In the genomic region with DNA sequence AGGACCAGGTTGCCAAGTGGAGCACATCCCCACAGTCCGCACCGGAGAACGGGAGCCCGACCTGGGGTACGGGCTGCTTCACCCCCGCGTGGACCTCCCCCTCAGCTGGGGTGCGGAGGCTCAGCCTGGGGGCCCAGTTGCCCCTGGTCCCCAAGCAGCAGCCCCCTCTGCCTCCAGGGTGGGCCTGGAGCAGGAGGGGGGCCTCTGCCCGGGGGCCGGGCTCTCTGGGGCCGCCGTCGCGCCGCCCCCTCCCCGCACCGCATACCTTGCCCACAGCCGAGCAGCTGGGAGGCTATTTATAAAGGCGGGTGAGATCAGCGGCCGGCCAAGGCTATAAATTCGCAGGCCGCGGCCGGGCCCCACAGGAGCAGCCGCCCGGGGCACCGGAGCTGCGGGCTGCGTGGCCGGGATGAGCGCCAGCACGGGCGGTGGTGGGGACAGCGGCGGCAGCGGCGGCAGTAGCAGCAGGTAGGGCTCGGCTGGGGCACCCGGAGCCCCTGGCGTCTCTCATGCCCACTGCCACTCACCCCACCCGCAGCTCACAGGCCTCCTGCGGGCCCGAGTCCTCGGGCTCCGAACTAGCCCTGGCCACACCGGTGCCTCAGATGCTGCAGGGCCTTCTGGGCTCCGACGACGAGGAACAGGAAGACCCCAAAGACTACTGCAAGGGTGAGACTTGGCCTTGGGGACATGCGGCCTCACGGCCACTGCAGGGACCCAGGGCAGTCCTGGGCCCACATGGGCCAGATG, we compare ENCODE assay signal across 12 cellular contexts. TPM values are rescaled to one million over a fixed set of nuclear protein-coding genes. Genes with fewer than 3 reads are reported as not detected.
DNase-seq lines count a peak whose midpoint lies in the region; ATAC-seq and TF ChIP-seq lines count a peak whose summit lies in the region.
"Had no signal": no experiment of that assay in that cellular context is flagged by ENCODE, and none has a peak within 500 bp of the region (broad histone marks: within the 10 kb centered on the region; RNA-seq: fewer than 3 reads in every experiment).

A gene with protein sequence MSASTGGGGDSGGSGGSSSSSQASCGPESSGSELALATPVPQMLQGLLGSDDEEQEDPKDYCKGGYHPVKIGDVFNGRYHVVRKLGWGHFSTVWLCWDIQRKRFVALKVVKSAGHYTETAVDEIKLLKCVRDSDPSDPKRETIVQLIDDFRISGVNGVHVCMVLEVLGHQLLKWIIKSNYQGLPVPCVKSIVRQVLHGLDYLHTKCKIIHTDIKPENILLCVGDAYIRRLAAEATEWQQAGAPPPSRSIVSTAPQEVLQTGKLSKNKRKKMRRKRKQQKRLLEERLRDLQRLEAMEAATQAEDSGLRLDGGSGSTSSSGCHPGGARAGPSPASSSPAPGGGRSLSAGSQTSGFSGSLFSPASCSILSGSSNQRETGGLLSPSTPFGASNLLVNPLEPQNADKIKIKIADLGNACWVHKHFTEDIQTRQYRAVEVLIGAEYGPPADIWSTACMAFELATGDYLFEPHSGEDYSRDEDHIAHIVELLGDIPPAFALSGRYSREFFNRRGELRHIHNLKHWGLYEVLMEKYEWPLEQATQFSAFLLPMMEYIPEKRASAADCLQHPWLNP (plus strand): TSS at position 364 of the 750 bp plus-strand sequence. CDS start 46 bp downstream, at position 410.

- H3K36me3 Mint-ChIP-seq in activated T-helper 1 cell treated with anti-CD3 and anti-CD28 coated beads, Interleukin-12 subunit alpha, Interleukin-12 subunit beta, Interleukin-2, Interleukin-4 antibody, amounts not matched to agents 30 ng/mL and 10 ng/mL and 1 ng/mL, durations not matched to agents 14 hours and 24 hours and 36 hours (ENCODE audit: low read depth): peaks cover 2% of the 10 kb centered on the region
- H3K36me3 Mint-ChIP-seq in activated naive CD8-positive, alpha-beta T cell treated with anti-CD3 and anti-CD28 coated beads for 36 hours: no peaks in the 10 kb centered on the region

- H3K27ac Mint-ChIP-seq in activated T-helper 1 cell treated with anti-CD3 and anti-CD28 coated beads, Interleukin-12 subunit alpha, Interleukin-12 subunit beta, Interleukin-2, Interleukin-4 antibody, amounts not matched to agents 30 ng/mL and 10 ng/mL and 1 ng/mL, durations not matched to agents 14 hours and 24 hours and 36 hours: peak within 1 kb of the TSS; percentile 61
- H3K27ac Mint-ChIP-seq in activated naive CD8-positive, alpha-beta T cell treated with anti-CD3 and anti-CD28 coated beads for 36 hours: no peak within 1 kb of the TSS

- no peak within 1 kb of the TSS for H3K9ac ChIP-seq in stomach smooth muscle (ENCODE audit: low read length in 2 of 2)

- ATAC-seq in right cardiac atrium: peak; percentile 48 to 52

- H3K9me3 ChIP-seq in right cardiac atrium (ENCODE audit: control insufficient read depth, low read length): no peaks in the 10 kb centered on the region
- H3K9me3 ChIP-seq in stomach smooth muscle (ENCODE audit: control insufficient read depth in 2 of 2, low read length in 2 of 2): no peaks in the 10 kb centered on the region
- no peaks in the 10 kb centered on the region for H3K9me3 ChIP-seq in testis

- H3K4me3 ChIP-seq in right cardiac atrium (ENCODE audit: low read length) (no peak within 1 kb of the TSS), stomach smooth muscle (ENCODE audit: low read length in 2 of 2) (peak within 1 kb of the TSS in 1 of 2 donors; percentile 44), testis (no peak within 1 kb of the TSS)

- H3K4me1 Mint-ChIP-seq in activated T-helper 1 cell treated with anti-CD3 and anti-CD28 coated beads, Interleukin-12 subunit alpha, Interleukin-12 subunit beta, Interleukin-2, Interleukin-4 antibody, amounts not matched to agents 30 ng/mL and 10 ng/mL and 1 ng/mL, durations not matched to agents 14 hours and 24 hours and 36 hours (ENCODE audit: low read depth): no peaks in the 10 kb centered on the region
- H3K4me1 Mint-ChIP-seq in activated naive CD8-positive, alpha-beta T cell treated with anti-CD3 and anti-CD28 coated beads for 36 hours: no peaks in the 10 kb centered on the region

- intact Hi-C loops in activated T-helper 1 cell treated with anti-CD3 and anti-CD28 coated beads, Interleukin-12 subunit alpha, Interleukin-12 subunit beta, Interleukin-2, Interleukin-4 antibody, amounts not matched to agents 30 ng/mL and 10 ng/mL and 1 ng/mL, durations not matched to agents 14 hours and 24 hours and 36 hours (cut with micrococcal nuclease): no loop called here
- intact Hi-C loops in right cardiac atrium (cut with DNase I): no loop called here
- intact Hi-C loops in testis (cut with DNase I; ENCODE audit: low total_unique reads): no loop called here

- H3K27ac ChIP-seq in right cardiac atrium (ENCODE audit: low read length) (peak within 1 kb of the TSS; percentile 68), stomach smooth muscle (ENCODE audit: low read length) (peak within 1 kb of the TSS; percentile 55), testis (no peak within 1 kb of the TSS)

- WGBS in right cardiac atrium: 17% methylated on average over 52 of the region's 52 CpGs
- WGBS in testis, 2 donors: 15 to 45% methylated on average over 19 to 35 of the region's 52 CpGs

- H3K36me3 ChIP-seq in stomach smooth muscle (ENCODE audit: control insufficient read depth in 2 of 2, insufficient read depth in 2 of 2, low read length in 2 of 2) (peaks cover 0 to 2% of the 10 kb centered on the region in 2 donors), testis (ENCODE audit: low read depth, missing control alignments) (no peaks in the 10 kb centered on the region)

- H3K4me1 ChIP-seq in right cardiac atrium (ENCODE audit: control insufficient read depth, insufficient read depth, low read length) (peaks cover 2% of the 10 kb centered on the region), stomach smooth muscle (ENCODE audit: control insufficient read depth, insufficient read depth, low read length) (peaks cover 20% of the 10 kb centered on the region), testis (no peaks in the 10 kb centered on the region)

- no peak within 1 kb of the TSS for H3K4me3 Mint-ChIP-seq in activated T-helper 1 cell treated with anti-CD3 and anti-CD28 coated beads, Interleukin-12 subunit alpha, Interleukin-12 subunit beta, Interleukin-2, Interleukin-4 antibody, amounts not matched to agents 30 ng/mL and 10 ng/mL and 1 ng/mL, durations not matched to agents 14 hours and 24 hours and 36 hours
- no peak within 1 kb of the TSS for H3K4me3 Mint-ChIP-seq in activated naive CD8-positive, alpha-beta T cell treated with anti-CD3 and anti-CD28 coated beads for 36 hours

- TF ChIP-seq POLR2A in testis (IDR thresholded peaks at IDR 0.05): no peak

- H3K27me3 Mint-ChIP-seq in activated T-helper 1 cell treated with anti-CD3 and anti-CD28 coated beads, Interleukin-12 subunit alpha, Interleukin-12 subunit beta, Interleukin-2, Interleukin-4 antibody, amounts not matched to agents 30 ng/mL and 10 ng/mL and 1 ng/mL, durations not matched to agents 14 hours and 24 hours and 36 hours (ENCODE audit: insufficient read depth): peaks cover 2% of the 10 kb centered on the region
- no peaks in the 10 kb centered on the region for H3K27me3 Mint-ChIP-seq in activated naive CD8-positive, alpha-beta T cell treated with anti-CD3 and anti-CD28 coated beads for 36 hours

- DNase-seq in NCI-H1417 (lab: John Stamatoyannopoulos, UW) (peak in 2 of 3 experiments; percentile 25 to 35), NCI-H1417 treated with DMSO at 0.1 percent for 48 hours (lab: John Stamatoyannopoulos, UW) (no peak), right cardiac atrium (peak in 2 of 3 donors; percentile 69 to 76), testis (no peak), MV-4-11 (lab: John Stamatoyannopoulos, UW) (no peak)
- no peak for DNase-seq in activated T-helper 1 cell treated with anti-CD3 and anti-CD28 coated beads, Interleukin-12 subunit alpha, Interleukin-12 subunit beta, Interleukin-2, Interleukin-4 antibody, amounts not matched to agents 30 ng/mL and 10 ng/mL and 1 ng/mL, durations not matched to agents 14 hours and 24 hours and 36 hours (ENCODE audit: low spot score)
- no peak for DNase-seq in activated naive CD8-positive, alpha-beta T cell treated with anti-CD3 and anti-CD28 coated beads for 36 hours
- DNase-seq: activated CD8-positive, alpha-beta memory T cell treated with anti-CD3 and anti-CD28 coated beads for 24 hours; MM.1S; stimulated activated CD4-positive, alpha-beta T cell treated with anti-CD3 and anti-CD28 coated beads, Interleukin-1b, Interleukin-23, amount 100 ng/mL, for 48 hours had no signal

- TF ChIP-seq CTCF in testis (IDR thresholded peaks at IDR 0.05): no peak

- H3K9me3 Mint-ChIP-seq in activated T-helper 1 cell treated with anti-CD3 and anti-CD28 coated beads, Interleukin-12 subunit alpha, Interleukin-12 subunit beta, Interleukin-2, Interleukin-4 antibody, amounts not matched to agents 30 ng/mL and 10 ng/mL and 1 ng/mL, durations not matched to agents 14 hours and 24 hours and 36 hours: no peaks in the 10 kb centered on the region
- H3K9me3 Mint-ChIP-seq in activated naive CD8-positive, alpha-beta T cell treated with anti-CD3 and anti-CD28 coated beads for 36 hours: no peaks in the 10 kb centered on the region

- H3K27me3 ChIP-seq in right cardiac atrium (ENCODE audit: control insufficient read depth, insufficient read depth) (no peaks in the 10 kb centered on the region), stomach smooth muscle (ENCODE audit: control insufficient read depth in 1 of 2, insufficient read depth in 2 of 2, low read length in 2 of 2) (peaks cover 0 to 4% of the 10 kb centered on the region in 2 donors), testis (no peaks in the 10 kb centered on the region)

RNA-seq across cellular contexts. Expression of the gene that starts here (rescaled TPM):
- total RNA-seq in activated T-helper 1 cell treated with anti-CD3 and anti-CD28 coated beads, Interleukin-12 subunit alpha, Interleukin-12 subunit beta, Interleukin-2, Interleukin-4 antibody, amounts not matched to agents 30 ng/mL and 10 ng/mL and 1 ng/mL, durations not matched to agents 14 hours and 24 hours and 36 hours: not detected in 2 replicates
- total RNA-seq in right cardiac atrium (10 to 100 TPM; 27.0 to 53.1 (median 39.3) TPM), testis (1 to 10 TPM in 1 of 2 donors, under 1 TPM in 1; 0.62 to 2.2 TPM)
- polyA plus RNA-seq in right cardiac atrium (36.5 TPM), testis (ENCODE audit: insufficient read depth, low read depth, low replicate concordance) (1.3 TPM)
- not detected for total RNA-seq in activated naive CD8-positive, alpha-beta T cell treated with anti-CD3 and anti-CD28 coated beads for 36 hours
- total RNA-seq: astrocyte had no signal

Comparison
In these comparisons a context has a peak if more than half of its experiments do, and no peak if none do; other contexts are left out.
1. RNA of the gene that starts here (total RNA-seq): 27.0 to 53.1 TPM in right cardiac atrium; 0.62 to 2.2 TPM in testis, not detected in activated naive CD8-positive, alpha-beta T cell treated with anti-CD3 and anti-CD28 coated beads for 36 hours and not detected in activated T-helper 1 cell treated with anti-CD3 and anti-CD28 coated beads, Interleukin-12 subunit alpha, Interleukin-12 subunit beta, Interleukin-2, Interleukin-4 antibody, amounts not matched to agents 30 ng/mL and 10 ng/mL and 1 ng/mL, durations not matched to agents 14 hours and 24 hours and 36 hours; every median in the first group is over 4 times any median in the second.
2. RNA of the gene that starts here (polyA plus RNA-seq): 36.5 TPM in right cardiac atrium (single experiment); 1.3 TPM in testis (single experiment); every median in the first group is over 10 times any median in the second.
3. DNase-seq: peak in NCI-H1417 (2 of 3) and right cardiac atrium (2 of 3); none in NCI-H1417 treated with DMSO at 0.1 percent for 48 hours (single experiment), activated T-helper 1 cell treated with anti-CD3 and anti-CD28 coated beads, Interleukin-12 subunit alpha, Interleukin-12 subunit beta, Interleukin-2, Interleukin-4 antibody, amounts not matched to agents 30 ng/mL and 10 ng/mL and 1 ng/mL, durations not matched to agents 14 hours and 24 hours and 36 hours (single experiment), testis (single experiment), MV-4-11 (single experiment) and activated naive CD8-positive, alpha-beta T cell treated with anti-CD3 and anti-CD28 coated beads for 36 hours (single experiment).
4. H3K27ac ChIP-seq: peak in right cardiac atrium (single experiment) and stomach smooth muscle (single experiment); none in testis (0 of 2).